ENCODE assay signal across 9 cellular contexts in the genomic region with DNA sequence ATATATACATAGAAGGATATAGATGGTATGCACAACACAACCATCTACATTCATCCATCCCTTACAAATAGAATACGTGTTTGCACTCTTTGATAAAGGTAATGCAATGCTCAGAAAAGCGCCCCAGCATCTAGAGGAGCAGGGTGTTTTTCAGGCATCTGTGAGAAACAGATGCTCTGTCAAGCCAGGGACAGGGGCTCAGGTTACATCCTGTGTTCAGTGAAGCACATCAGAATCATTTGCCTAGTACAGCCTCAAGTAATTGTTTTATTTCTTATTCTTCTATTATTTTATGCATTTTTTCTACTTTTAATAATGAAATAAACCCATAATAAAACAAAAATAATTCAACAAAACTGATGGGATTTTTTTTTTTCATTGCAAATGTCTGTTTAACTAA.
DNase-seq lines count a peak whose midpoint lies in the region; ATAC-seq lines count a peak whose summit lies in the region.
"Had no signal": no experiment of that assay in that cellular context is flagged by ENCODE, and none has a peak within 500 bp of the region (broad histone marks: within the 10 kb centered on the region; RNA-seq: fewer than 3 reads in every experiment).

No MANE protein-coding gene starts in this region.

- ATAC-seq in GM18861 (IDR thresholded peaks at IDR 0.05; ENCODE audit: unreplicated experiment) = peak; percentile 84

- in situ Hi-C loops in KBM-7 (cut with MboI; ENCODE audit: low pct_unique_long_range_greater_than_20kb, low sequenced_read_pairs) = no loop called here

- DNase-seq in HCEC 1CT = peak; percentile 53
- DNase-seq in NCI-H1694 (lab: John Stamatoyannopoulos, UW) = peak; percentile 69
- DNase-seq in glomerular visceral epithelial cell (ENCODE audit: extremely low spot score) = peak; percentile 28
- no peak for DNase-seq in KBM-7
- DNase-seq in AG08395 (ENCODE audit: low spot score) = no peak
- no peak for DNase-seq in activated effector memory CD4-positive, alpha-beta T cell treated with anti-CD3 and anti-CD28 coated beads, Interleukin-2, amount 50 U/mL, for 16 hours
- no peak for DNase-seq in SKM-1 treated with dmso at 0.1 percent for 144 hours (lab: John Stamatoyannopoulos, UW; ENCODE audit: unreplicated experiment)
- DNase-seq: stimulated activated naive CD4-positive, alpha-beta T cell had no signal

Comparison
In these comparisons a context has a peak if more than half of its experiments do, and no peak if none do; other contexts are left out.
1. DNase-seq: peak in HCEC 1CT (single experiment), NCI-H1694 (single experiment) and glomerular visceral epithelial cell (single experiment); none in KBM-7 (single experiment), AG08395 (single experiment), activated effector memory CD4-positive, alpha-beta T cell treated with anti-CD3 and anti-CD28 coated beads, Interleukin-2, amount 50 U/mL, for 16 hours (single experiment) and SKM-1 treated with dmso at 0.1 percent for 144 hours (single experiment).